In genomic region chr12:69501154-69501895, GRCh38 we compare ENCODE assay signal across 16 cellular contexts. TPM values are rescaled to one million over a fixed set of nuclear protein-coding genes. Genes with fewer than 3 reads are reported as not detected.
DNase-seq lines count a peak whose midpoint lies in the region; ATAC-seq and TF ChIP-seq lines count a peak whose summit lies in the region.
"Had no signal": no experiment of that assay in that cellular context is flagged by ENCODE, and none has a peak within 500 bp of the region (broad histone marks: within the 10 kb centered on the region; RNA-seq: fewer than 3 reads in every experiment).

No MANE protein-coding gene starts in this region.

- H3K4me3 Mint-ChIP-seq in mesothelial cell of epicardium = no peak overlapping the region
- H3K4me3 Mint-ChIP-seq: activated CD8-positive, alpha-beta T cell treated with anti-CD3 and anti-CD28 coated beads for 36 hours had no signal

- H3K9me3 Mint-ChIP-seq in mesothelial cell of epicardium = peaks cover 5% of the 10 kb centered on the region
- H3K9me3 Mint-ChIP-seq: activated CD8-positive, alpha-beta T cell treated with anti-CD3 and anti-CD28 coated beads for 36 hours had no signal

- BruUV-seq in mammary epithelial cell (replicated peaks; lab: Mats Ljungman, UMichigan) = no TSS peak

- H3K9me3 ChIP-seq in MG63 = no peaks in the 10 kb centered on the region; the same call in 1 of the 2 replicates
- no peaks in the 10 kb centered on the region for H3K9me3 ChIP-seq in mammary epithelial cell (replicated peaks; ENCODE audit: insufficient read depth, low read length)
- no peaks in the 10 kb centered on the region for H3K9me3 ChIP-seq in testis
- no peaks in the 10 kb centered on the region for H3K9me3 ChIP-seq in spleen
- H3K9me3 ChIP-seq in gastrocnemius medialis = no peaks in the 10 kb centered on the region
- H3K9me3 ChIP-seq: heart left ventricle, ovary had no signal

- H3K4me1 Mint-ChIP-seq in mesothelial cell of epicardium = peaks cover 15% of the 10 kb centered on the region

- H3K27ac ChIP-seq in mammary epithelial cell (ENCODE audit: insufficient read depth, low read depth, low read length) (peak overlapping the region; percentile 50), testis (no peak overlapping the region), spleen (no peak overlapping the region), gastrocnemius medialis (peak overlapping the region in 1 of 4 donors; percentile 0)
- H3K27ac ChIP-seq: heart left ventricle, ovary had no signal

- 43% methylated on average over 5 of the region's 5 CpGs for WGBS in mammary epithelial cell (ENCODE audit: low coverage, missing lambda C conversion rate)
- 66 to 69% methylated on average over 5 of the region's 5 CpGs for WGBS in testis, 2 donors
- WGBS in spleen, 5 donors = 77 to 89% (median 86%) methylated on average over 5 of the region's 5 CpGs

- dilution Hi-C loops in mammary epithelial cell (cut with HindIII; ENCODE audit: low sequenced_read_pairs) = no loop called here

- in situ Hi-C loops in mammary epithelial cell (cut with MboI; ENCODE audit: low sequenced_read_pairs in 2 of 2) = no loop called here
- in situ Hi-C loops in gastrocnemius medialis (cut with MboI; ENCODE audit: low sequenced_read_pairs in 4 of 4) = no loop called here

- H3K9ac ChIP-seq in mammary epithelial cell (ENCODE audit: insufficient read depth, low read length) = no peak overlapping the region

- H3K36me3 ChIP-seq in MG63 (peaks cover 5% of the 10 kb centered on the region; the same call in 1 of the 2 replicates), mammary epithelial cell (ENCODE audit: insufficient read depth, low read length) (no peaks in the 10 kb centered on the region), testis (ENCODE audit: low read depth, missing control alignments) (no peaks in the 10 kb centered on the region), spleen (peaks cover 0 to 6% (median 0%) of the 10 kb centered on the region in 6 donors), gastrocnemius medialis (no peaks in the 10 kb centered on the region)
- H3K36me3 ChIP-seq: heart left ventricle, ovary had no signal

- no peaks in the 10 kb centered on the region for H4K20me1 ChIP-seq in mammary epithelial cell (ENCODE audit: insufficient read depth, low read length)

- peak overlapping the region; percentile 30 for H3K27ac Mint-ChIP-seq in mesothelial cell of epicardium
- H3K27ac Mint-ChIP-seq: activated CD8-positive, alpha-beta T cell treated with anti-CD3 and anti-CD28 coated beads for 36 hours had no signal

- no peaks in the 10 kb centered on the region for H3K27me3 Mint-ChIP-seq in mesothelial cell of epicardium (ENCODE audit: low read depth)
- H3K27me3 Mint-ChIP-seq: activated CD8-positive, alpha-beta T cell treated with anti-CD3 and anti-CD28 coated beads for 36 hours had no signal

- H3K27me3 ChIP-seq in MG63 = no peaks in the 10 kb centered on the region
- H3K27me3 ChIP-seq in mammary epithelial cell (ENCODE audit: insufficient read depth, low read length) = no peaks in the 10 kb centered on the region
- no peaks in the 10 kb centered on the region for H3K27me3 ChIP-seq in testis
- H3K27me3 ChIP-seq in spleen (replicated peaks in 1 of 7) = no peaks in the 10 kb centered on the region
- no peaks in the 10 kb centered on the region for H3K27me3 ChIP-seq in gastrocnemius medialis
- H3K27me3 ChIP-seq: heart left ventricle, ovary had no signal

- TF ChIP-seq POLR2A in testis (IDR thresholded peaks at IDR 0.05) = no peak
- no peak for TF ChIP-seq POLR2A in spleen (IDR thresholded peaks at IDR 0.05)
- TF ChIP-seq POLR2A in gastrocnemius medialis (IDR thresholded peaks at IDR 0.05) = no peak

- TF ChIP-seq CTCF in mammary epithelial cell (conservative IDR thresholded peaks at IDR 0.05 in 1 of 2, IDR thresholded peaks at IDR 0.05 in 1 of 2; ENCODE audit: extremely low read depth in 1 of 2, insufficient read depth in 1 of 2, low read depth in 1 of 2, low read length in 2 of 2) (no peak), mesothelial cell of epicardium (IDR thresholded peaks at IDR 0.05; ENCODE audit: unreplicated experiment) (no peak), testis (IDR thresholded peaks at IDR 0.05) (no peak), spleen (IDR thresholded peaks at IDR 0.05 in 8 of 11, conservative IDR thresholded peaks at IDR 0.05 in 3 of 11) (no peak), gastrocnemius medialis (IDR thresholded peaks at IDR 0.05 in 4 of 5, conservative IDR thresholded peaks at IDR 0.05 in 1 of 5) (no peak)

- peaks cover 99% of the 10 kb centered on the region for H3K79me2 ChIP-seq in mammary epithelial cell (ENCODE audit: insufficient read depth, low read length)

- intact Hi-C loops in mammary epithelial cell (cut with micrococcal nuclease) = no loop called here
- intact Hi-C loops in testis (cut with DNase I; ENCODE audit: low total_unique reads) = no loop called here
- intact Hi-C loops in spleen (cut with DNase I; ENCODE audit: low total_unique reads) = no loop called here
- intact Hi-C loops in gastrocnemius medialis (cut with DNase I; ENCODE audit: low total_unique reads) = no loop called here

- no peak overlapping the region for H3K4me3 ChIP-seq in MG63
- peak overlapping the region in 1 of 3 experiments; percentile 7 for H3K4me3 ChIP-seq in mammary epithelial cell (replicated peaks in 1 of 3; ENCODE audit: insufficient read depth in 1 of 3, low read depth in 2 of 3, low read length in 3 of 3)
- no peak overlapping the region for H3K4me3 ChIP-seq in testis
- no peak overlapping the region for H3K4me3 ChIP-seq in spleen
- H3K4me3 ChIP-seq in gastrocnemius medialis = no peak overlapping the region
- H3K4me3 ChIP-seq: heart left ventricle, ovary had no signal

- no peak overlapping the region for H2AFZ ChIP-seq in mammary epithelial cell (ENCODE audit: low read depth, low read length)

- H3K4me1 ChIP-seq in mammary epithelial cell (ENCODE audit: insufficient read depth, low read length) (peaks cover 44% of the 10 kb centered on the region), testis (peaks cover 12% of the 10 kb centered on the region), spleen (peaks cover 12 to 80% (median 35%) of the 10 kb centered on the region in 6 donors), gastrocnemius medialis (peaks cover 44 to 51% of the 10 kb centered on the region in 2 donors)

- peak overlapping the region; percentile 69 for H3K4me2 ChIP-seq in mammary epithelial cell (ENCODE audit: insufficient read depth, low read depth, low read length)

- no peak for ATAC-seq in GM18868 (IDR thresholded peaks at IDR 0.05; ENCODE audit: unreplicated experiment)
- ATAC-seq in gastrocnemius medialis = no peak
- ATAC-seq: activated CD8-positive, alpha-beta T cell treated with anti-CD3 and anti-CD28 coated beads for 36 hours; stimulated activated naive CD8-positive, alpha-beta T cell treated with anti-CD3 and anti-CD28 coated beads, Interleukin-15, Interleukin-2, amounts not matched to agents 100 U/mL and 50 U/mL, for 24 hours had no signal

- H3K36me3 Mint-ChIP-seq in mesothelial cell of epicardium = peaks cover 1% of the 10 kb centered on the region

- DNase-seq in AG20443 (ENCODE audit: low spot score) (peak; percentile 50), MG63 (peak; percentile 24), mammary epithelial cell (peak; percentile 50), mesothelial cell of epicardium (ENCODE audit: low spot score in 2 of 2, unreplicated experiment in 2 of 2) (no peak), testis (no peak), spleen (no peak), gastrocnemius medialis (no peak)
- DNase-seq: activated CD8-positive, alpha-beta T cell treated with anti-CD3 and anti-CD28 coated beads for 36 hours; AML-193; heart left ventricle; islet precursor cell; NCI-H1694; NCI-H510A; ovary; stimulated activated naive CD8-positive, alpha-beta T cell treated with anti-CD3 and anti-CD28 coated beads, Interleukin-15, Interleukin-2, amounts not matched to agents 100 U/mL and 50 U/mL, for 24 hours had no signal

- CTCF ChIA-PET in mammary epithelial cell (lab: Charles Lee; ENCODE audit: low non-redundant PET) = no interaction called here

RNA-seq across cellular contexts. Expression of gene FRS2, which starts 31.1 kb away (rescaled TPM):
- total RNA-seq in MG63 (2014; rRNA removed; shearing (Covaris generic); ENCODE audit: low replicate concordance) = 23.0 and 24.8 TPM in 2 replicates
- total RNA-seq in mammary epithelial cell (10 to 100 TPM; 30.0 to 72.7 TPM), mesothelial cell of epicardium (46.1 to 49.2 TPM (median 47.8 TPM) in 3 replicates), testis (10 to 100 TPM; 38.3 to 47.8 TPM), spleen (10 to 100 TPM; 25.3 to 51.7 (median 31.8) TPM), gastrocnemius medialis (10 to 100 TPM; 21.0 to 32.1 (median 21.3) TPM)
- polyA plus RNA-seq in mammary epithelial cell (18.6 TPM), testis (ENCODE audit: insufficient read depth, low read depth, low replicate concordance) (21.6 TPM), spleen (1 to 10 TPM; 3.4 to 4.8 (median 4.3) TPM)
- polyA minus RNA-seq in mammary epithelial cell = 46.5 TPM

Comparison
In these comparisons a context has a peak if more than half of its experiments do, and no peak if none do; other contexts are left out.
1. DNase-seq: peak in AG20443 (single experiment), MG63 (single experiment) and mammary epithelial cell (single experiment); none in mesothelial cell of epicardium (0 of 2), testis (single experiment), spleen (single experiment) and gastrocnemius medialis (0 of 2).